Comparison of ENCODE assay signal across 31 cellular contexts in genomic region chr16:72025404-72026114, GRCh38. TPM values are rescaled to one million over a fixed set of nuclear protein-coding genes. Genes with fewer than 3 reads are reported as not detected.
DNase-seq lines count a peak whose midpoint lies in the region; ATAC-seq and TF ChIP-seq lines count a peak whose summit lies in the region.
"Had no signal": no experiment of that assay in that cellular context is flagged by ENCODE, and none has a peak within 500 bp of the region (broad histone marks: within the 10 kb centered on the region; RNA-seq: fewer than 3 reads in every experiment).

No MANE protein-coding gene starts in this region.

- H3K36me3 Mint-ChIP-seq in endodermal cell (ENCODE audit: low read depth), result peaks cover 26% of the 10 kb centered on the region

- H3K36me3 ChIP-seq in BLaER1 (peaks cover 86% of the 10 kb centered on the region), endodermal cell (ENCODE audit: control insufficient read depth, insufficient read depth, low read length) (peaks cover 29% of the 10 kb centered on the region)

- H4K20me1 ChIP-seq in BLaER1, result no peaks in the 10 kb centered on the region

- no peaks in the 10 kb centered on the region for H3K9me3 Mint-ChIP-seq in endodermal cell
- H3K9me3 Mint-ChIP-seq: activated T-helper 2 cell treated with anti-CD3 and anti-CD28 coated beads, Interferon-gamma antibody, Interleukin-2, Interleukin-4, amounts not matched to agents 10 μg/mL and 5 μg/mL and 100 μg/mL, durations not matched to agents 14 hours and 24 hours and 36 hours; CD8-positive, alpha-beta T cell; effector memory CD8-positive, alpha-beta T cell had no signal

- H3K9ac ChIP-seq in BLaER1 (no peak overlapping the region), endodermal cell (ENCODE audit: extremely low read depth, low read length, poor library complexity, severe bottlenecking) (no peak overlapping the region)

- no peak overlapping the region for H3K4me2 ChIP-seq in BLaER1

- no peaks in the 10 kb centered on the region for H3K27me3 ChIP-seq in BLaER1
- no peaks in the 10 kb centered on the region for H3K27me3 ChIP-seq in endodermal cell (ENCODE audit: control insufficient read depth, insufficient read depth, low read length, poor library complexity, severe bottlenecking)
- H3K27me3 ChIP-seq: brain microvascular endothelial cell, esophagus muscularis mucosa, gastrocnemius medialis, Peyer's patch, spleen, tibial artery had no signal

- no peaks in the 10 kb centered on the region for H3K4me1 ChIP-seq in BLaER1
- H3K4me1 ChIP-seq in endodermal cell (ENCODE audit: control insufficient read depth, insufficient read depth, low read length), result no peaks in the 10 kb centered on the region
- H3K4me1 ChIP-seq: esophagus muscularis mucosa, gastrocnemius medialis, Peyer's patch, spleen, tibial artery had no signal

- no peaks in the 10 kb centered on the region for H3K4me1 Mint-ChIP-seq in endodermal cell
- H3K4me1 Mint-ChIP-seq: activated CD4-positive, alpha-beta T cell treated with anti-CD3 and anti-CD28 coated beads for 36 hours; activated CD8-positive, alpha-beta memory T cell treated with anti-CD3 and anti-CD28 coated beads, Interleukin-2, amount 10 ng/mL, durations not matched to agents 7 days and 5 days had no signal

- H3K27ac Mint-ChIP-seq in endodermal cell, result no peak overlapping the region
- H3K27ac Mint-ChIP-seq: activated CD4-positive, alpha-beta T cell treated with anti-CD3 and anti-CD28 coated beads for 36 hours; activated T-helper 2 cell treated with anti-CD3 and anti-CD28 coated beads, Interferon-gamma antibody, Interleukin-2, Interleukin-4, amounts not matched to agents 10 μg/mL and 5 μg/mL and 100 μg/mL, durations not matched to agents 14 hours and 24 hours and 36 hours; CD8-positive, alpha-beta T cell; effector memory CD8-positive, alpha-beta T cell had no signal

- TF ChIP-seq CTCF in RWPE1 (conservative IDR thresholded peaks at IDR 0.05; ENCODE audit: low read depth) (no peak), endodermal cell (conservative IDR thresholded peaks at IDR 0.05) (no peak)

- POLR2A ChIA-PET in RWPE1 (lab: Yijun Ruan, JAX; ENCODE audit: low non-redundant PET), result no interaction called here

- ATAC-seq in HG03097 (IDR thresholded peaks at IDR 0.05; ENCODE audit: low FRiP score, unreplicated experiment), result no peak
- no peak for ATAC-seq in GM21423 (IDR thresholded peaks at IDR 0.05; ENCODE audit: unreplicated experiment)
- ATAC-seq: activated CD4-positive, alpha-beta T cell treated with anti-CD3 and anti-CD28 coated beads for 36 hours; activated CD8-positive, alpha-beta memory T cell treated with anti-CD3 and anti-CD28 coated beads, Interleukin-2, amount 10 ng/mL, durations not matched to agents 7 days and 5 days; CD8-positive, alpha-beta T cell; effector memory CD8-positive, alpha-beta T cell; gastrocnemius medialis had no signal

- 95% methylated on average over 16 to 19 of the region's 19 CpGs for WGBS in endodermal cell (ENCODE audit: insufficient coverage in 1 of 2, insufficient read length in 1 of 2), 2 experiments

- H3K27me3 Mint-ChIP-seq in endodermal cell (ENCODE audit: insufficient read depth), result no peaks in the 10 kb centered on the region
- H3K27me3 Mint-ChIP-seq: activated CD4-positive, alpha-beta T cell treated with anti-CD3 and anti-CD28 coated beads for 36 hours; activated CD8-positive, alpha-beta memory T cell treated with anti-CD3 and anti-CD28 coated beads, Interleukin-2, amount 10 ng/mL, durations not matched to agents 7 days and 5 days; effector memory CD8-positive, alpha-beta T cell had no signal

- H3K9me3 ChIP-seq in BLaER1, result no peaks in the 10 kb centered on the region
- no peaks in the 10 kb centered on the region for H3K9me3 ChIP-seq in endodermal cell (ENCODE audit: control insufficient read depth, low read length)
- H3K9me3 ChIP-seq: esophagus muscularis mucosa, gastrocnemius medialis, Peyer's patch, spleen, tibial artery had no signal

- no peak overlapping the region for H3K4me3 Mint-ChIP-seq in endodermal cell
- H3K4me3 Mint-ChIP-seq: activated CD4-positive, alpha-beta T cell treated with anti-CD3 and anti-CD28 coated beads for 36 hours; activated CD8-positive, alpha-beta memory T cell treated with anti-CD3 and anti-CD28 coated beads, Interleukin-2, amount 10 ng/mL, durations not matched to agents 7 days and 5 days; CD8-positive, alpha-beta T cell; effector memory CD8-positive, alpha-beta T cell had no signal

- no peak overlapping the region for H3K4me3 ChIP-seq in BLaER1
- no peak overlapping the region for H3K4me3 ChIP-seq in endodermal cell (ENCODE audit: low read length)
- H3K4me3 ChIP-seq: esophagus muscularis mucosa, gastrocnemius medialis, Peyer's patch, spleen, tibial artery had no signal

- DNase-seq in RWPE1 (ENCODE audit: low spot score) (no peak), hypothalamus (lab: John Stamatoyannopoulos, UW) (peak in 37 of 51 donors; percentile 2 to 79 (median 42)), occipital lobe (lab: John Stamatoyannopoulos, UW) (peak; percentile 10), endodermal cell (no peak)
- no peak for DNase-seq in stimulated activated CD4-positive, alpha-beta T cell treated with anti-CD3 and anti-CD28 coated beads, Interleukin-15, amount 100 ng/mL, for 24 hours
- DNase-seq: activated CD4-positive, alpha-beta T cell treated with anti-CD3 and anti-CD28 coated beads for 36 hours; activated CD8-positive, alpha-beta memory T cell treated with anti-CD3 and anti-CD28 coated beads, Interleukin-2, amount 10 ng/mL, durations not matched to agents 7 days and 5 days; brain microvascular endothelial cell; CD8-positive, alpha-beta T cell; DMS 273 treated with DMSO at 0.1 percent for 48 hours; effector memory CD8-positive, alpha-beta T cell; gastrocnemius medialis; islet precursor cell; NCI-H187; NCI-H526 treated with DMSO at 0.1 percent for 48 hours; Peyer's patch; spleen; stimulated activated CD4-positive, alpha-beta T cell treated with anti-CD3 and anti-CD28 coated beads, Interleukin-4, amount 100 ng/mL, for 1 hour; stimulated activated naive CD4-positive, alpha-beta T cell; T-helper 1 cell had no signal

- H3K27ac ChIP-seq in BLaER1, result peak overlapping the region; percentile 26; the same call in 1 of the 2 replicates
- H3K27ac ChIP-seq in RWPE1, result peak overlapping the region; percentile 22
- H3K27ac ChIP-seq in endodermal cell (ENCODE audit: low read depth, low read length), result no peak overlapping the region
- H3K27ac ChIP-seq: brain microvascular endothelial cell, esophagus muscularis mucosa, gastrocnemius medialis, Peyer's patch, spleen, tibial artery had no signal

- CTCF ChIA-PET in RWPE1 (lab: Yijun Ruan, JAX), result no interaction called here

RNA-seq across cellular contexts. Expression of gene DHODH, which starts 17.0 kb away (rescaled TPM):
- 3.9 TPM for total RNA-seq in occipital lobe
- 10 to 100 TPM; 15.5 to 17.4 TPM for total RNA-seq in endodermal cell
- polyA plus RNA-seq in endodermal cell (2013, experiment 1 of 2), result 6.9 TPM
- polyA plus RNA-seq in endodermal cell (2013, experiment 2 of 2), result 6.6 TPM

RNA-seq across cellular contexts. Expression of gene PKD1L3, which starts 25.4 kb away (rescaled TPM):
- 0.16 TPM for total RNA-seq in occipital lobe
- under 1 TPM; 0.07 to 0.13 TPM for total RNA-seq in endodermal cell
- 0.11 TPM for polyA plus RNA-seq in endodermal cell (2013, experiment 1 of 2)
- polyA plus RNA-seq in endodermal cell (2013, experiment 2 of 2), result 0.08 TPM
- total RNA-seq: activated CD4-positive, alpha-beta T cell treated with anti-CD3 and anti-CD28 coated beads for 36 hours; activated T-helper 2 cell treated with anti-CD3 and anti-CD28 coated beads, Interferon-gamma antibody, Interleukin-2, Interleukin-4, amounts not matched to agents 10 μg/mL and 5 μg/mL and 100 μg/mL, durations not matched to agents 14 hours and 24 hours and 36 hours; CD8-positive, alpha-beta T cell; gastrocnemius medialis; LHCN-M2; myocyte; osteoblast; SK-MEL-5 had no signal

RNA-seq across cellular contexts. Expression of gene HP, which starts 28.7 kb away (rescaled TPM):
- total RNA-seq in occipital lobe (1.4 TPM), endodermal cell (1 to 10 TPM; 3.9 to 9.5 TPM)
- 15.7 TPM for polyA plus RNA-seq in endodermal cell (2013, experiment 1 of 2)
- 11.9 TPM for polyA plus RNA-seq in endodermal cell (2013, experiment 2 of 2)
- total RNA-seq: activated CD4-positive, alpha-beta T cell treated with anti-CD3 and anti-CD28 coated beads for 36 hours; activated CD8-positive, alpha-beta memory T cell treated with anti-CD3 and anti-CD28 coated beads, Interleukin-2, amount 10 ng/mL, durations not matched to agents 7 days and 5 days; activated T-helper 2 cell treated with anti-CD3 and anti-CD28 coated beads, Interferon-gamma antibody, Interleukin-2, Interleukin-4, amounts not matched to agents 10 μg/mL and 5 μg/mL and 100 μg/mL, durations not matched to agents 14 hours and 24 hours and 36 hours; CD8-positive, alpha-beta T cell; LHCN-M2; myocyte; osteoblast; Peyer's patch; SK-MEL-5 had no signal

RNA-seq across cellular contexts. Expression of gene HPR, which starts 37.5 kb away (rescaled TPM):
- total RNA-seq in occipital lobe (not detected), endodermal cell (under 1 TPM in 1 of 2 donors, not detected in 1; 0.69 TPM)
- 0.21 TPM for polyA plus RNA-seq in endodermal cell (2013, experiment 1 of 2)
- polyA plus RNA-seq in endodermal cell (2013, experiment 2 of 2), result not detected
- total RNA-seq: activated CD4-positive, alpha-beta T cell treated with anti-CD3 and anti-CD28 coated beads for 36 hours; activated CD8-positive, alpha-beta memory T cell treated with anti-CD3 and anti-CD28 coated beads, Interleukin-2, amount 10 ng/mL, durations not matched to agents 7 days and 5 days; activated T-helper 2 cell treated with anti-CD3 and anti-CD28 coated beads, Interferon-gamma antibody, Interleukin-2, Interleukin-4, amounts not matched to agents 10 μg/mL and 5 μg/mL and 100 μg/mL, durations not matched to agents 14 hours and 24 hours and 36 hours; CD8-positive, alpha-beta T cell; LHCN-M2; lung microvascular endothelial cell; myocyte; osteoblast; Peyer's patch; SK-MEL-5 had no signal

Comparison
In these comparisons a context has a peak if more than half of its experiments do, and no peak if none do; other contexts are left out.
1. DNase-seq: peak in hypothalamus (37 of 51) and occipital lobe (single experiment); none in RWPE1 (single experiment), stimulated activated CD4-positive, alpha-beta T cell treated with anti-CD3 and anti-CD28 coated beads, Interleukin-15, amount 100 ng/mL, for 24 hours (single experiment) and endodermal cell (single experiment).